Comparison of ENCODE assay signal across 20 cellular contexts in the genomic region with DNA sequence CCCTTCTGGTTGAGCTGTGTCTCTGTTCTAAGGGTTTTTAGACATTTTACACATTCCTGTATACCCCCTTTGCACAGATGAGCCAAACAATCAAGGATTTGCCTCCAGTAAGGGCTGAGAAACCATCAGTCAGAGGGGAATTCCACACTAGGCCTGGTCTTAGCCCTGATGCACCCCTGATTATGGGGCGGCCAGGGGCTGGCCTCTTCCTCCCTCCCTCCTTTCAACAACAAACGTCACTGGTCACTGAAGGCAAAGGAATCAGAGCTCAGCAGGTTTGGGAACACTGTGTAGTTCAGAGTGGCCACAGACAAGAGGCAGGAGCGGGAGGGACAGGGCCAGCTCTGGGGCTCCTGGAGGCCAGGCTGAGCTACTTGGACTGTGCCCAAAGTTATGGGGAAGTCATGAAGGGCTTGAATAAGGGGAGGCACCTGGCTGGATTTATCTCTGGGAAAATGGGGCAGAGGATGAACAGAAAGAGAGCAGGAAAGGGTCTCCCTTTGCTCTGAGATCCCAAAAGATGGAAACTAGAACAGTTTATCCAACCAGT. TPM values are rescaled to one million over a fixed set of nuclear protein-coding genes. Genes with fewer than 3 reads are reported as not detected.
DNase-seq lines count a peak whose midpoint lies in the region; ATAC-seq and TF ChIP-seq lines count a peak whose summit lies in the region.
"Had no signal": no experiment of that assay in that cellular context is flagged by ENCODE, and none has a peak within 500 bp of the region (broad histone marks: within the 10 kb centered on the region; RNA-seq: fewer than 3 reads in every experiment).

No MANE protein-coding gene starts in this region.

- H2AFZ ChIP-seq in neural progenitor cell (replicated peaks), result peak overlapping the region; percentile 72

- POLR2A ChIA-PET in Caco-2 (lab: Charles Lee), result no interaction called here

- peaks cover 18% of the 10 kb centered on the region for H3K4me1 Mint-ChIP-seq in Caco-2 (ENCODE audit: low read depth, unreplicated experiment)
- peaks cover 6% of the 10 kb centered on the region for H3K4me1 Mint-ChIP-seq in neural progenitor cell
- H3K4me1 Mint-ChIP-seq: activated naive CD4-positive, alpha-beta T cell treated with anti-CD3 and anti-CD28 coated beads, Interleukin-2, amount 50 U/mL, for 24 hours; naive B cell had no signal

- no peaks in the 10 kb centered on the region for H3K9me3 ChIP-seq in Caco-2
- no peaks in the 10 kb centered on the region for H3K9me3 ChIP-seq in left ventricle myocardium inferior (replicated peaks)
- no peaks in the 10 kb centered on the region for H3K9me3 ChIP-seq in neural progenitor cell (ENCODE audit: low read depth)
- H3K9me3 ChIP-seq in vagina, result no peaks in the 10 kb centered on the region

- H3F3A ChIP-seq in neural progenitor cell (ENCODE audit: low read depth), result no peaks in the 10 kb centered on the region

- H3K27ac Mint-ChIP-seq in Caco-2 (ENCODE audit: unreplicated experiment), result peak overlapping the region; percentile 65
- H3K27ac Mint-ChIP-seq in neural progenitor cell, result peak overlapping the region; percentile 34
- H3K27ac Mint-ChIP-seq: activated naive CD4-positive, alpha-beta T cell treated with anti-CD3 and anti-CD28 coated beads, Interleukin-2, amount 50 U/mL, for 24 hours; activated T-cell treated with anti-CD3 and anti-CD28 coated beads, Interleukin-2, amount 50 U/mL, for 72 hours; CD4-positive, alpha-beta T cell; HFFc6; stimulated activated naive CD8-positive, alpha-beta T cell treated with anti-CD3 and anti-CD28 coated beads, Interleukin-15, Interleukin-2, amounts not matched to agents 100 ng/mL and 50 ng/mL, for 24 hours had no signal

- TF ChIP-seq POLR2A in vagina (IDR thresholded peaks at IDR 0.05), result no peak

- peak in 1 of 2 experiments; percentile 33 for DNase-seq in Caco-2
- DNase-seq in left ventricle myocardium inferior, result no peak
- peak; percentile 16 for DNase-seq in neural progenitor cell (ENCODE audit: low spot score)
- no peak for DNase-seq in globus pallidus (ENCODE audit: low spot score)
- DNase-seq in activated CD8-positive, alpha-beta memory T cell treated with anti-CD3 and anti-CD28 coated beads, Interleukin-2, amount 50 U/mL, for 48 hours, result no peak
- DNase-seq in vagina (ENCODE audit: extremely low spot score in 2 of 2), result no peak
- DNase-seq: activated T-cell treated with anti-CD3 and anti-CD28 coated beads, Interleukin-2, amount 50 U/mL, for 72 hours; DMS79 treated with DMSO at 0.1 percent for 48 hours; HFFc6; naive B cell; NCI-H526; SIG-M5; stimulated activated CD4-positive, alpha-beta T cell treated with anti-CD3 and anti-CD28 coated beads, Interleukin-15, amount 100 ng/mL, for 24 hours had no signal

- TF ChIP-seq CTCF in Caco-2 (IDR thresholded peaks at IDR 0.05; ENCODE audit: insufficient read depth in 1 of 2, low read depth in 1 of 2, low read length in 1 of 2, severe bottlenecking in 1 of 2, unreplicated experiment in 1 of 2), result no peak
- no peak for TF ChIP-seq CTCF in left ventricle myocardium inferior (IDR thresholded peaks at IDR 0.05; ENCODE audit: borderline replicate concordance)
- no peak for TF ChIP-seq CTCF in neural progenitor cell (IDR thresholded peaks at IDR 0.05)
- no peak for TF ChIP-seq CTCF in vagina (IDR thresholded peaks at IDR 0.05)

- H3K36me3 Mint-ChIP-seq in Caco-2 (ENCODE audit: insufficient read depth, unreplicated experiment) (no peaks in the 10 kb centered on the region), neural progenitor cell (no peaks in the 10 kb centered on the region)
- H3K36me3 Mint-ChIP-seq: activated naive CD4-positive, alpha-beta T cell treated with anti-CD3 and anti-CD28 coated beads, Interleukin-2, amount 50 U/mL, for 24 hours; naive B cell had no signal

- H3K27ac ChIP-seq in left ventricle myocardium inferior (replicated peaks) (peak overlapping the region; percentile 8), neural progenitor cell (no peak overlapping the region), vagina (no peak overlapping the region)

- no peaks in the 10 kb centered on the region for H3K27me3 Mint-ChIP-seq in Caco-2 (ENCODE audit: insufficient read depth, unreplicated experiment)
- H3K27me3 Mint-ChIP-seq in neural progenitor cell (ENCODE audit: insufficient read depth, low read depth), result peaks cover 7% of the 10 kb centered on the region
- H3K27me3 Mint-ChIP-seq: activated naive CD4-positive, alpha-beta T cell treated with anti-CD3 and anti-CD28 coated beads, Interleukin-2, amount 50 U/mL, for 24 hours; CD4-positive, alpha-beta T cell had no signal

- ATAC-seq in GM19023 (IDR thresholded peaks at IDR 0.05; ENCODE audit: unreplicated experiment), result peak; percentile 43
- no peak for ATAC-seq in HG03108 (IDR thresholded peaks at IDR 0.05; ENCODE audit: unreplicated experiment)
- ATAC-seq: activated T-cell treated with anti-CD3 and anti-CD28 coated beads, Interleukin-2, amount 50 U/mL, for 72 hours had no signal

- H3K4me2 ChIP-seq in neural progenitor cell, result no peak overlapping the region

- no peak overlapping the region for H3K4me3 Mint-ChIP-seq in Caco-2 (ENCODE audit: unreplicated experiment)
- no peak overlapping the region for H3K4me3 Mint-ChIP-seq in neural progenitor cell
- H3K4me3 Mint-ChIP-seq: activated naive CD4-positive, alpha-beta T cell treated with anti-CD3 and anti-CD28 coated beads, Interleukin-2, amount 50 U/mL, for 24 hours; activated T-cell treated with anti-CD3 and anti-CD28 coated beads, Interleukin-2, amount 50 U/mL, for 72 hours; CD4-positive, alpha-beta T cell; HFFc6; naive B cell; stimulated activated naive CD8-positive, alpha-beta T cell treated with anti-CD3 and anti-CD28 coated beads, Interleukin-15, Interleukin-2, amounts not matched to agents 100 ng/mL and 50 ng/mL, for 24 hours had no signal

- H3K9me3 Mint-ChIP-seq in Caco-2 (ENCODE audit: unreplicated experiment) (no peaks in the 10 kb centered on the region), neural progenitor cell (no peaks in the 10 kb centered on the region)
- H3K9me3 Mint-ChIP-seq: activated naive CD4-positive, alpha-beta T cell treated with anti-CD3 and anti-CD28 coated beads, Interleukin-2, amount 50 U/mL, for 24 hours; activated T-cell treated with anti-CD3 and anti-CD28 coated beads, Interleukin-2, amount 50 U/mL, for 72 hours; CD4-positive, alpha-beta T cell; HFFc6; naive B cell; stimulated activated naive CD8-positive, alpha-beta T cell treated with anti-CD3 and anti-CD28 coated beads, Interleukin-15, Interleukin-2, amounts not matched to agents 100 ng/mL and 50 ng/mL, for 24 hours had no signal

- no peak overlapping the region for H3K9ac ChIP-seq in neural progenitor cell

- intact Hi-C loops in Caco-2 (cut with micrococcal nuclease; ENCODE audit: unreplicated experiment) (no loop called here), left ventricle myocardium inferior (cut with micrococcal nuclease) (no loop called here), vagina (cut with DNase I) (no loop called here)

- peaks cover 29% of the 10 kb centered on the region for H3K4me1 ChIP-seq in Caco-2
- H3K4me1 ChIP-seq in left ventricle myocardium inferior, result peaks cover 40% of the 10 kb centered on the region
- H3K4me1 ChIP-seq in neural progenitor cell, result no peaks in the 10 kb centered on the region
- no peaks in the 10 kb centered on the region for H3K4me1 ChIP-seq in vagina

- no peaks in the 10 kb centered on the region for H3K36me3 ChIP-seq in Caco-2 (ENCODE audit: control insufficient read depth, insufficient read depth, low read length)
- no peaks in the 10 kb centered on the region for H3K36me3 ChIP-seq in left ventricle myocardium inferior
- no peaks in the 10 kb centered on the region for H3K36me3 ChIP-seq in neural progenitor cell
- no peaks in the 10 kb centered on the region for H3K36me3 ChIP-seq in vagina

- no peaks in the 10 kb centered on the region for H4K20me1 ChIP-seq in neural progenitor cell (ENCODE audit: low read depth)

- no peaks in the 10 kb centered on the region for H3K79me2 ChIP-seq in neural progenitor cell (ENCODE audit: low read depth)

- CTCF ChIA-PET in Caco-2 (lab: Charles Lee), result interaction anchor here (0.7 to 1.7 kb wide), 4 partner anchors 44 to 121 kb away, joined by 3 to 4 read pairs (median 3); no protein-coding TSS in a partner anchor

- H3K4me3 ChIP-seq in Caco-2 (ENCODE audit: low read depth, low read length), result no peak overlapping the region
- no peak overlapping the region for H3K4me3 ChIP-seq in left ventricle myocardium inferior
- H3K4me3 ChIP-seq in neural progenitor cell, result no peak overlapping the region
- no peak overlapping the region for H3K4me3 ChIP-seq in vagina

- no TSS peak for BruUV-seq in Caco-2 (replicated peaks; lab: Mats Ljungman, UMichigan)

- no peaks in the 10 kb centered on the region for H3K27me3 ChIP-seq in Caco-2 (replicated peaks; ENCODE audit: control insufficient read depth, insufficient read depth, low read length)
- no peaks in the 10 kb centered on the region for H3K27me3 ChIP-seq in left ventricle myocardium inferior (ENCODE audit: low read depth)
- no peaks in the 10 kb centered on the region for H3K27me3 ChIP-seq in neural progenitor cell
- H3K27me3 ChIP-seq in vagina, result no peaks in the 10 kb centered on the region

RNA-seq across cellular contexts. Expression of a gene that starts 1.5 kb away (rescaled TPM):
- total RNA-seq in Caco-2 (2022) (0.39 and 0.56 TPM in 2 replicates), left ventricle myocardium inferior (not detected), neural progenitor cell (ENCODE audit: low replicate concordance) (0.09 TPM in 1 of 2 replicates, not detected in the other), vagina (not detected)
- total RNA-seq: activated T-cell treated with anti-CD3 and anti-CD28 coated beads, Interleukin-2, amount 50 U/mL, for 72 hours; CD4-positive, alpha-beta T cell; HFFc6; pulmonary artery endothelial cell; T-helper 1 cell treated with Interleukin-12 subunit alpha and Interleukin-12 subunit beta and Interleukin-4 antibody, amounts not matched to agents 30 ng/mL and 1 ng/mL, for 36 hours had no signal

RNA-seq across cellular contexts. Expression of a gene that starts 49.4 kb away (rescaled TPM):
- total RNA-seq in Caco-2 (2022), result 73.6 and 75.8 TPM in 2 replicates
- total RNA-seq in left ventricle myocardium inferior, result 6.9 TPM
- total RNA-seq in neural progenitor cell (ENCODE audit: low replicate concordance), result 1.7 and 4.4 TPM in 2 replicates
- 26.0 TPM for total RNA-seq in vagina

RNA-seq across cellular contexts. Expression of a gene that starts 50.3 kb away (rescaled TPM):
- total RNA-seq in Caco-2 (2022), result 22.8 and 27.2 TPM in 2 replicates
- 5.7 TPM for total RNA-seq in left ventricle myocardium inferior
- 9.7 and 9.9 TPM in 2 replicates for total RNA-seq in neural progenitor cell (ENCODE audit: low replicate concordance)
- total RNA-seq in vagina, result 6.9 TPM
- total RNA-seq: CD4-positive, alpha-beta T cell had no signal
